In genomic region chr14:46198676-46199075, GRCh38 we compare ENCODE assay signal across 7 cellular contexts.
"Had no signal": no experiment of that assay in that cellular context is flagged by ENCODE, and none has a peak within 500 bp of the region (broad histone marks: within the 10 kb centered on the region; RNA-seq: fewer than 3 reads in every experiment).

No MANE protein-coding gene starts in this region.

- DNase-seq: GOT3, H7, HFFc6, KBM-7 had no signal

- H3K9me3 ChIP-seq: HAP-1 had no signal

- H3K27ac ChIP-seq: HL-60, KMS-11 had no signal

- H3K4me2 ChIP-seq: KMS-11 had no signal

- H3K4me3 ChIP-seq: HAP-1 had no signal

- H3K4me1 ChIP-seq: HAP-1 had no signal

- H3K9ac ChIP-seq: KMS-11 had no signal

- H3K36me3 ChIP-seq: HAP-1 had no signal
